ENCODE assay signal across 1 cellular context in the genomic region with DNA sequence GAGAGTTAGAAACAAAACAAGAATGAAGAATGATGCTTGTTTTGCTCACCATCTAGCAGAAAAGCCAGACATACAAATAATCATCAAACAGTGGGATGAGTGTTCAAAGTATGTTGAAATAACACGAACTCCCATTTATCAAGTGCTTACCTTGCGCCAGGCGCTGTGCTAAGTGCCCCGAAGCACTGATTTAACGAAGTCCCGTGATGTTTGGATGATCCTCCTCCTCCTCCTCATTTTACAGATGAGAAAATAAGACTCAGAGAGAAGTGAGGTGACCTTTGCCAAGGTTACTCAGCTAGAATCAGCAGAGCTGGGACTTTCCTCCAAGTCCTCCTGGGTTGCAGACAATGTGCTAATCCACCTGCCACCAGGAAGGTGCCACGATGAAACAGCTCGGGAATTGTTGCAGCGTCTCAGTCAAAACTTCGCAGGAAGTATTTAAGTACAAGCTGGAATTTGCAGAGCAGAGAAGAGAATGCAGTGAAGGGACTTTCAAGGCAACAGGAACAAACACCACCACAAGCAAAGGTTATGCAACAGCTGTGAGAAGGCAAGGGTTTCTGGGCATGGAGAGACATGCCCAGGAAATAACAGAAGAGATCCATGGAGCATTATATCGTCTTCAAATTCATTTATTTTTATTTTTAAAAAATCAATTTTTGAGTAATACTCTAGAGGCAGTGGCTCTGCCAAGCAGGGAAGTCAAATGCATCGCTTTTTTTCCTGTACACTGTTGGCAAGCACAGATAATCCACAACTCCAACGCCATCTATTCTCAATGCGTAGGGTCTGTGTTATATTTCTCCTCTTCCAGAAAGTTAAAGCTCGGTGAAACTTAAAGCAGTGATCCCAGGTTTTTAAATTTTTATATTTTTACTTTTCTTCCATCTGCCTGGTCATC.
TF ChIP-seq lines count a peak whose summit lies in the region.

No MANE protein-coding gene starts in this region.

TF ChIP-seq in HepG2, 621 proteins besides CTCF, POLR2A, EP300 and RAD21 (continued from another document and continues in another):
- TF ChIP-seq ZNF652 (CRISPR knock-in tag; IDR thresholded peaks at IDR 0.05; ENCODE audit: borderline replicate concordance, low read depth) = peak; percentile 27; the same call in 1 of the 2 replicates
- TF ChIP-seq, protein P1, sequence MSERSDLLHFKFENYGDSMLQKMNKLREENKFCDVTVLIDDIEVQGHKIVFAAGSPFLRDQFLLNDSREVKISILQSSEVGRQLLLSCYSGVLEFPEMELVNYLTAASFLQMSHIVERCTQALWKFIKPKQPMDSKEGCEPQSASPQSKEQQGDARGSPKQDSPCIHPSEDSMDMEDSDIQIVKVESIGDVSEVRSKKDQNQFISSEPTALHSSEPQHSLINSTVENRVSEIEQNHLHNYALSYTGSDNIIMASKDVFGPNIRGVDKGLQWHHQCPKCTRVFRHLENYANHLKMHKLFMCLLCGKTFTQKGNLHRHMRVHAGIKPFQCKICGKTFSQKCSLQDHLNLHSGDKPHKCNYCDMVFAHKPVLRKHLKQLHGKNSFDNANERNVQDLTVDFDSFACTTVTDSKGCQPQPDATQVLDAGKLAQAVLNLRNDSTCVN (CRISPR knock-in tag; IDR thresholded peaks at IDR 0.05; ENCODE audit: borderline replicate concordance) = 0 out of 2 replicates have a peak, but pooled peaks have one; percentile 21
- no peak; the same call in 1 of the 2 replicates for TF ChIP-seq ZFP36L1 (CRISPR knock-in tag; IDR thresholded peaks at IDR 0.05)
- TF ChIP-seq SIX4 (CRISPR knock-in tag; IDR thresholded peaks at IDR 0.05) = no peak; the same call in 1 of the 2 replicates
- TF ChIP-seq MBD4 (IDR thresholded peaks at IDR 0.05; ENCODE audit: borderline replicate concordance, low read length) = no peak; the same call in 1 of the 2 replicates
- TF ChIP-seq, protein P2, sequence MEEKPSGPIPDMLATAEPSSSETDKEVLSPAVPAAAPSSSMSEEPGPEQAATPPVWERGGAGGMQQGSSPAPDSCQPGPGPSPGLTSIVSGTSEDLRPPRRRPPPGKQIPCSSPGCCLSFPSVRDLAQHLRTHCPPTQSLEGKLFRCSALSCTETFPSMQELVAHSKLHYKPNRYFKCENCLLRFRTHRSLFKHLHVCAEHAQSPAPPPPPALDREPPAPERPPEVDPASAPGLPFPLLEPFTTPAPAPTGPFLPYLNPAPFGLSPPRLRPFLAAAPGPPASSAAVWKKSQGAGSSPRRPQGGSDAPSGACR (CRISPR knock-in tag; IDR thresholded peaks at IDR 0.05) = 0 out of 2 replicates have a peak, but pooled peaks have one; percentile 87
- no peak for TF ChIP-seq ZNF296 (CRISPR knock-in tag; conservative IDR thresholded peaks at IDR 0.05)
- no peak for TF ChIP-seq ONECUT2 (CRISPR knock-in tag; IDR thresholded peaks at IDR 0.05)
- 0 out of 2 replicates have a peak, but pooled peaks have one; percentile 37 for TF ChIP-seq ZNF546 (CRISPR knock-in tag; conservative IDR thresholded peaks at IDR 0.05)
- TF ChIP-seq, protein P3, sequence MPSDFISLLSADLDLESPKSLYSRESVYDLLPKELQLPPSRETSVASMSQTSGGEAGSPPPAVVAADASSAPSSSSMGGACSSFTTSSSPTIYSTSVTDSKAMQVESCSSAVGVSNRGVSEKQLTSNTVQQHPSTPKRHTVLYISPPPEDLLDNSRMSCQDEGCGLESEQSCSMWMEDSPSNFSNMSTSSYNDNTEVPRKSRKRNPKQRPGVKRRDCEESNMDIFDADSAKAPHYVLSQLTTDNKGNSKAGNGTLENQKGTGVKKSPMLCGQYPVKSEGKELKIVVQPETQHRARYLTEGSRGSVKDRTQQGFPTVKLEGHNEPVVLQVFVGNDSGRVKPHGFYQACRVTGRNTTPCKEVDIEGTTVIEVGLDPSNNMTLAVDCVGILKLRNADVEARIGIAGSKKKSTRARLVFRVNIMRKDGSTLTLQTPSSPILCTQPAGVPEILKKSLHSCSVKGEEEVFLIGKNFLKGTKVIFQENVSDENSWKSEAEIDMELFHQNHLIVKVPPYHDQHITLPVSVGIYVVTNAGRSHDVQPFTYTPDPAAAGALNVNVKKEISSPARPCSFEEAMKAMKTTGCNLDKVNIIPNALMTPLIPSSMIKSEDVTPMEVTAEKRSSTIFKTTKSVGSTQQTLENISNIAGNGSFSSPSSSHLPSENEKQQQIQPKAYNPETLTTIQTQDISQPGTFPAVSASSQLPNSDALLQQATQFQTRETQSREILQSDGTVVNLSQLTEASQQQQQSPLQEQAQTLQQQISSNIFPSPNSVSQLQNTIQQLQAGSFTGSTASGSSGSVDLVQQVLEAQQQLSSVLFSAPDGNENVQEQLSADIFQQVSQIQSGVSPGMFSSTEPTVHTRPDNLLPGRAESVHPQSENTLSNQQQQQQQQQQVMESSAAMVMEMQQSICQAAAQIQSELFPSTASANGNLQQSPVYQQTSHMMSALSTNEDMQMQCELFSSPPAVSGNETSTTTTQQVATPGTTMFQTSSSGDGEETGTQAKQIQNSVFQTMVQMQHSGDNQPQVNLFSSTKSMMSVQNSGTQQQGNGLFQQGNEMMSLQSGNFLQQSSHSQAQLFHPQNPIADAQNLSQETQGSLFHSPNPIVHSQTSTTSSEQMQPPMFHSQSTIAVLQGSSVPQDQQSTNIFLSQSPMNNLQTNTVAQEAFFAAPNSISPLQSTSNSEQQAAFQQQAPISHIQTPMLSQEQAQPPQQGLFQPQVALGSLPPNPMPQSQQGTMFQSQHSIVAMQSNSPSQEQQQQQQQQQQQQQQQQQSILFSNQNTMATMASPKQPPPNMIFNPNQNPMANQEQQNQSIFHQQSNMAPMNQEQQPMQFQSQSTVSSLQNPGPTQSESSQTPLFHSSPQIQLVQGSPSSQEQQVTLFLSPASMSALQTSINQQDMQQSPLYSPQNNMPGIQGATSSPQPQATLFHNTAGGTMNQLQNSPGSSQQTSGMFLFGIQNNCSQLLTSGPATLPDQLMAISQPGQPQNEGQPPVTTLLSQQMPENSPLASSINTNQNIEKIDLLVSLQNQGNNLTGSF (CRISPR knock-in tag; IDR thresholded peaks at IDR 0.05) = no peak
- TF ChIP-seq ZNF788 (CRISPR knock-in tag; IDR thresholded peaks at IDR 0.05; ENCODE audit: borderline replicate concordance) = peak; percentile 79; the same call in 1 of the 2 replicates
- TF ChIP-seq RBAK (CRISPR knock-in tag; IDR thresholded peaks at IDR 0.05) = no peak
- TF ChIP-seq RFX3 (CRISPR knock-in tag; IDR thresholded peaks at IDR 0.05) = no peak
- TF ChIP-seq ZNF839 (CRISPR knock-in tag; IDR thresholded peaks at IDR 0.05; ENCODE audit: borderline replicate concordance) = no peak
- no peak for TF ChIP-seq NFE2L1 (CRISPR knock-in tag; IDR thresholded peaks at IDR 0.05; ENCODE audit: borderline replicate concordance)
- no peak for TF ChIP-seq PAWR (CRISPR knock-in tag; IDR thresholded peaks at IDR 0.05; ENCODE audit: borderline replicate concordance)
- TF ChIP-seq RFXAP (CRISPR knock-in tag; IDR thresholded peaks at IDR 0.05; ENCODE audit: borderline replicate concordance) = 0 out of 2 replicates have a peak, but pooled peaks have one; percentile 41
- TF ChIP-seq, protein P4, sequence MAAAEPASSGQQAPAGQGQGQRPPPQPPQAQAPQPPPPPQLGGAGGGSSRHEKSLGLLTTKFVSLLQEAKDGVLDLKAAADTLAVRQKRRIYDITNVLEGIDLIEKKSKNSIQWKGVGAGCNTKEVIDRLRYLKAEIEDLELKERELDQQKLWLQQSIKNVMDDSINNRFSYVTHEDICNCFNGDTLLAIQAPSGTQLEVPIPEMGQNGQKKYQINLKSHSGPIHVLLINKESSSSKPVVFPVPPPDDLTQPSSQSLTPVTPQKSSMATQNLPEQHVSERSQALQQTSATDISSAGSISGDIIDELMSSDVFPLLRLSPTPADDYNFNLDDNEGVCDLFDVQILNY (CRISPR knock-in tag; conservative IDR thresholded peaks at IDR 0.05) = no peak
- no peak for TF ChIP-seq SP4 (CRISPR knock-in tag; IDR thresholded peaks at IDR 0.05)
- TF ChIP-seq, protein P5, sequence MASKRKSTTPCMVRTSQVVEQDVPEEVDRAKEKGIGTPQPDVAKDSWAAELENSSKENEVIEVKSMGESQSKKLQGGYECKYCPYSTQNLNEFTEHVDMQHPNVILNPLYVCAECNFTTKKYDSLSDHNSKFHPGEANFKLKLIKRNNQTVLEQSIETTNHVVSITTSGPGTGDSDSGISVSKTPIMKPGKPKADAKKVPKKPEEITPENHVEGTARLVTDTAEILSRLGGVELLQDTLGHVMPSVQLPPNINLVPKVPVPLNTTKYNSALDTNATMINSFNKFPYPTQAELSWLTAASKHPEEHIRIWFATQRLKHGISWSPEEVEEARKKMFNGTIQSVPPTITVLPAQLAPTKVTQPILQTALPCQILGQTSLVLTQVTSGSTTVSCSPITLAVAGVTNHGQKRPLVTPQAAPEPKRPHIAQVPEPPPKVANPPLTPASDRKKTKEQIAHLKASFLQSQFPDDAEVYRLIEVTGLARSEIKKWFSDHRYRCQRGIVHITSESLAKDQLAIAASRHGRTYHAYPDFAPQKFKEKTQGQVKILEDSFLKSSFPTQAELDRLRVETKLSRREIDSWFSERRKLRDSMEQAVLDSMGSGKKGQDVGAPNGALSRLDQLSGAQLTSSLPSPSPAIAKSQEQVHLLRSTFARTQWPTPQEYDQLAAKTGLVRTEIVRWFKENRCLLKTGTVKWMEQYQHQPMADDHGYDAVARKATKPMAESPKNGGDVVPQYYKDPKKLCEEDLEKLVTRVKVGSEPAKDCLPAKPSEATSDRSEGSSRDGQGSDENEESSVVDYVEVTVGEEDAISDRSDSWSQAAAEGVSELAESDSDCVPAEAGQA (IDR thresholded peaks at IDR 0.05; ENCODE audit: low read depth) = no peak
- TF ChIP-seq, protein P5 (CRISPR knock-in tag; IDR thresholded peaks at IDR 0.05; ENCODE audit: borderline replicate concordance) = no peak
- TF ChIP-seq ZNF552 (CRISPR knock-in tag; IDR thresholded peaks at IDR 0.05; ENCODE audit: borderline replicate concordance) = no peak
- TF ChIP-seq WIZ (CRISPR knock-in tag; IDR thresholded peaks at IDR 0.05) = no peak
- TF ChIP-seq AHR (CRISPR knock-in tag; IDR thresholded peaks at IDR 0.05) = 0 out of 2 replicates have a peak, but pooled peaks have one; percentile 71
- TF ChIP-seq ZNF20 (CRISPR knock-in tag; IDR thresholded peaks at IDR 0.05) = no peak
- peak; percentile 99 for TF ChIP-seq TP53 (CRISPR knock-in tag; conservative IDR thresholded peaks at IDR 0.05)
- no peak; the same call in 1 of the 2 replicates for TF ChIP-seq ZNF605 (CRISPR knock-in tag; IDR thresholded peaks at IDR 0.05)
- peak; percentile 57 for TF ChIP-seq MEF2D (CRISPR knock-in tag; IDR thresholded peaks at IDR 0.05)
- TF ChIP-seq HOXA3 (CRISPR knock-in tag; IDR thresholded peaks at IDR 0.05) = peak; percentile 85
- TF ChIP-seq, protein P6, sequence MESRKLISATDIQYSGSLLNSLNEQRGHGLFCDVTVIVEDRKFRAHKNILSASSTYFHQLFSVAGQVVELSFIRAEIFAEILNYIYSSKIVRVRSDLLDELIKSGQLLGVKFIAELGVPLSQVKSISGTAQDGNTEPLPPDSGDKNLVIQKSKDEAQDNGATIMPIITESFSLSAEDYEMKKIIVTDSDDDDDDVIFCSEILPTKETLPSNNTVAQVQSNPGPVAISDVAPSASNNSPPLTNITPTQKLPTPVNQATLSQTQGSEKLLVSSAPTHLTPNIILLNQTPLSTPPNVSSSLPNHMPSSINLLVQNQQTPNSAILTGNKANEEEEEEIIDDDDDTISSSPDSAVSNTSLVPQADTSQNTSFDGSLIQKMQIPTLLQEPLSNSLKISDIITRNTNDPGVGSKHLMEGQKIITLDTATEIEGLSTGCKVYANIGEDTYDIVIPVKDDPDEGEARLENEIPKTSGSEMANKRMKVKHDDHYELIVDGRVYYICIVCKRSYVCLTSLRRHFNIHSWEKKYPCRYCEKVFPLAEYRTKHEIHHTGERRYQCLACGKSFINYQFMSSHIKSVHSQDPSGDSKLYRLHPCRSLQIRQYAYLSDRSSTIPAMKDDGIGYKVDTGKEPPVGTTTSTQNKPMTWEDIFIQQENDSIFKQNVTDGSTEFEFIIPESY (CRISPR knock-in tag; IDR thresholded peaks at IDR 0.05) = peak; percentile 47
- TF ChIP-seq HNRNPLL (IDR thresholded peaks at IDR 0.05; ENCODE audit: low read depth, low read length, poor library complexity, severe bottlenecking) = no peak
- TF ChIP-seq, protein P7, sequence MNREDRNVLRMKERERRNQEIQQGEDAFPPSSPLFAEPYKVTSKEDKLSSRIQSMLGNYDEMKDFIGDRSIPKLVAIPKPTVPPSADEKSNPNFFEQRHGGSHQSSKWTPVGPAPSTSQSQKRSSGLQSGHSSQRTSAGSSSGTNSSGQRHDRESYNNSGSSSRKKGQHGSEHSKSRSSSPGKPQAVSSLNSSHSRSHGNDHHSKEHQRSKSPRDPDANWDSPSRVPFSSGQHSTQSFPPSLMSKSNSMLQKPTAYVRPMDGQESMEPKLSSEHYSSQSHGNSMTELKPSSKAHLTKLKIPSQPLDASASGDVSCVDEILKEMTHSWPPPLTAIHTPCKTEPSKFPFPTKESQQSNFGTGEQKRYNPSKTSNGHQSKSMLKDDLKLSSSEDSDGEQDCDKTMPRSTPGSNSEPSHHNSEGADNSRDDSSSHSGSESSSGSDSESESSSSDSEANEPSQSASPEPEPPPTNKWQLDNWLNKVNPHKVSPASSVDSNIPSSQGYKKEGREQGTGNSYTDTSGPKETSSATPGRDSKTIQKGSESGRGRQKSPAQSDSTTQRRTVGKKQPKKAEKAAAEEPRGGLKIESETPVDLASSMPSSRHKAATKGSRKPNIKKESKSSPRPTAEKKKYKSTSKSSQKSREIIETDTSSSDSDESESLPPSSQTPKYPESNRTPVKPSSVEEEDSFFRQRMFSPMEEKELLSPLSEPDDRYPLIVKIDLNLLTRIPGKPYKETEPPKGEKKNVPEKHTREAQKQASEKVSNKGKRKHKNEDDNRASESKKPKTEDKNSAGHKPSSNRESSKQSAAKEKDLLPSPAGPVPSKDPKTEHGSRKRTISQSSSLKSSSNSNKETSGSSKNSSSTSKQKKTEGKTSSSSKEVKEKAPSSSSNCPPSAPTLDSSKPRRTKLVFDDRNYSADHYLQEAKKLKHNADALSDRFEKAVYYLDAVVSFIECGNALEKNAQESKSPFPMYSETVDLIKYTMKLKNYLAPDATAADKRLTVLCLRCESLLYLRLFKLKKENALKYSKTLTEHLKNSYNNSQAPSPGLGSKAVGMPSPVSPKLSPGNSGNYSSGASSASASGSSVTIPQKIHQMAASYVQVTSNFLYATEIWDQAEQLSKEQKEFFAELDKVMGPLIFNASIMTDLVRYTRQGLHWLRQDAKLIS (CRISPR knock-in tag; IDR thresholded peaks at IDR 0.05) = no peak
